In the genomic region with DNA sequence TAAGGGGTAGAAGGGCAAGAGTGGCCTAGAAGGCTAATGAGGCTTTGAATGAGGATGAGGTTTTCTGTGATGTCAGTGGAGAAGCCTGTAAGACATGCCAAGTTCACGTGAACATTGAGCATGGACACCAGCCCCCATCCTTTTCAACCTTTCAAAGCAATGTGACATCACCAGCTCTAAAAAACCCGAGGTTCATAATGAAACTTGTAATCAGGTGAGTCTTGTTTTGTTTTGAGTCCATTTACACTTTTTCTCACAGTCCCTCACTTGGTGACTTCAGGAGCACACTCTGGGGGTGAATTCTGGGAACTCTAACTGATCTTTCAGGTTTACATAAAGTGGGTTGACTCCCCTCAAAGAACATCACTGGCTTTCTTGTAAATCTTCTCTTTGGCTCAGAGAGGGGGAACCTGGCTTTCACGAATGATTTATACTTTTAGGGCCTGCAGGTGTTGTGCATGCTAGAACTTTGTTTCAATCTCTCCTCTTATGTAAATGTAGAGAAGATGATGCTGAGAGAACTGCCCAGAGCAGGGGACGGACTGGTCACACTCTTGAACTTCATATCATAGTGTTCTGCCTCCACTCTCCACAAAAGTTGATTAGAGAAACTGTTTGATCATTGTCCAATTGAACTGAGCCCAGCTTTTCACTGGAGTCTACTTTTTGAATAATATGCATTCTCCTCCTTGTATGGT, we compare ENCODE assay signal across 10 cellular contexts.
DNase-seq lines count a peak whose midpoint lies in the region; ATAC-seq, FAIRE-seq and TF ChIP-seq lines count a peak whose summit lies in the region.
"Had no signal": no experiment of that assay in that cellular context is flagged by ENCODE, and none has a peak within 500 bp of the region (broad histone marks: within the 10 kb centered on the region; RNA-seq: fewer than 3 reads in every experiment).

No MANE protein-coding gene starts in this region.

- POLR2A ChIA-PET in GM12878 (lab: Charles Lee) = no interaction called here

- H3K4me3 ChIP-seq in GM12878 = no peak overlapping the region
- H3K4me3 ChIP-seq: right atrium auricular region had no signal

- 0 out of 2 replicates have a peak, but pooled peaks cover 2% of the 10 kb centered on the region for H3K4me1 ChIP-seq in GM12878 (ENCODE audit: control insufficient read depth, insufficient read depth, low read length)
- H3K4me1 ChIP-seq: right atrium auricular region had no signal

- TF ChIP-seq EP300 in GM12878 (IDR thresholded peaks at IDR 0.05; ENCODE audit: borderline replicate concordance in 1 of 2, control insufficient read depth in 1 of 2, low read depth in 2 of 2, low read length in 2 of 2) = peak; percentile 69 to 79; a peak in 3 of 4 replicates

- SMC1A ChIA-PET in GM12878 (lab: Charles Lee; ENCODE audit: uncharacterized antibody, unreplicated experiment) = interaction anchor here (0.9 to 1.1 kb wide), 2 partner anchors 9 to 91 kb away, joined by 3 to 4 read pairs; no protein-coding TSS in a partner anchor

- TF ChIP-seq POLR2A in GM12878 (IDR thresholded peaks at IDR 0.05; ENCODE audit: low read depth, low read length) = no peak

- H3K27me3 ChIP-seq in GM12878 (replicated peaks in 1 of 2; ENCODE audit: control insufficient read depth in 2 of 2, insufficient read depth in 2 of 2, low read length in 1 of 2) = no peaks in the 10 kb centered on the region
- H3K27me3 ChIP-seq: right atrium auricular region had no signal

- ATAC-seq in GM21529 (IDR thresholded peaks at IDR 0.05; ENCODE audit: unreplicated experiment) (peak; percentile 87), HG03442 (IDR thresholded peaks at IDR 0.05; ENCODE audit: unreplicated experiment) (peak; percentile 91), GM12878 (peak; percentile 91)

- H3K4me2 ChIP-seq in GM12878 (ENCODE audit: control insufficient read depth, insufficient read depth) = 0 out of 2 replicates have a peak overlapping the region, but pooled peaks have one; percentile 19

- no peaks in the 10 kb centered on the region for H3K36me3 ChIP-seq in GM12878 (ENCODE audit: control insufficient read depth in 2 of 2, insufficient read depth in 2 of 2, low read length in 1 of 2)
- H3K36me3 ChIP-seq: right atrium auricular region had no signal

- no peak for DNase-seq in GM18507 (ENCODE audit: extremely low spot score, insufficient read length, low read depth)
- peak; percentile 53 for DNase-seq in GM12878 (ENCODE audit: low read depth, low spot score)
- DNase-seq in HT-29 (ENCODE audit: low spot score) = no peak
- no peak for DNase-seq in activated gamma-delta T cell (lab: John Stamatoyannopoulos, UW)
- DNase-seq in DMS53 (lab: John Stamatoyannopoulos, UW) = no peak
- no peak for DNase-seq in hypothalamus (lab: John Stamatoyannopoulos, UW)
- DNase-seq: IMR-90 had no signal

- H3K27ac ChIP-seq in GM12878 (ENCODE audit: control insufficient read depth, insufficient read depth) = no peak overlapping the region
- H3K27ac ChIP-seq: right atrium auricular region had no signal

- H3K79me2 ChIP-seq in GM12878 (ENCODE audit: control insufficient read depth, insufficient read depth, low read length) = no peaks in the 10 kb centered on the region

- no peaks in the 10 kb centered on the region for H3K9me3 ChIP-seq in GM12878 (replicated peaks; ENCODE audit: control insufficient read depth, insufficient read depth, low read length)
- H3K9me3 ChIP-seq: right atrium auricular region had no signal

- RAD21 ChIA-PET in GM12878 (lab: Charles Lee; ENCODE audit: unreplicated experiment) = interaction anchor here (0.7 kb wide), 1 partner anchor 90 kb away, joined by 4 read pairs; no protein-coding TSS in a partner anchor

- in situ Hi-C loops in GM12878 (cut with MboI) = no loop called here

- WGBS in GM12878 (ENCODE audit: insufficient coverage, insufficient replicate concordance, low lambda C conversion rate, missing lambda C conversion rate) = 2% methylated on average over 4 of the region's 4 CpGs

- TF ChIP-seq CTCF in GM12878 (IDR thresholded peaks at IDR 0.05 in 2 of 3, conservative IDR thresholded peaks at IDR 0.05 in 1 of 3; ENCODE audit: control insufficient read depth in 2 of 3, extremely low read depth in 1 of 3, insufficient read depth in 1 of 3, low read depth in 3 of 3, low read length in 3 of 3) = no peak

- no peaks in the 10 kb centered on the region for H4K20me1 ChIP-seq in GM12878 (ENCODE audit: control insufficient read depth, insufficient read depth)

- no peak for TF ChIP-seq RAD21 in GM12878 (IDR thresholded peaks at IDR 0.05; ENCODE audit: insufficient read depth, low read depth, low read length)

- H2AFZ ChIP-seq in GM12878 (ENCODE audit: control insufficient read depth, low read depth, low read length) = no peak overlapping the region; the same call in 1 of the 2 replicates

- FAIRE-seq in GM18507 (lab: Jason Lieb, UNC) (peak; percentile 55), GM12878 (lab: Jason Lieb, UNC) (peak; percentile 71)

- intact Hi-C loops in GM12878 (cut with micrococcal nuclease; ENCODE audit: unreplicated experiment) = no loop called here

- CTCF ChIA-PET in GM12878 (lab: Yijun Ruan, JAX) = no interaction called here

- BruUV-seq in GM12878 (replicated peaks; lab: Mats Ljungman, UMichigan) = no TSS peak

- H3K9ac ChIP-seq in GM12878 (ENCODE audit: control insufficient read depth, insufficient read depth, low read length) = no peak overlapping the region

TF ChIP-seq in GM12878, 131 proteins besides CTCF, POLR2A, EP300 and RAD21 (continues in another document):
- TF ChIP-seq CBX5 (IDR thresholded peaks at IDR 0.05; ENCODE audit: low read depth) (0 out of 2 replicates have a peak, but pooled peaks have one; percentile 49), MYB (IDR thresholded peaks at IDR 0.05; ENCODE audit: borderline replicate concordance, low read depth, low read length) (no peak), STAT3 (IDR thresholded peaks at IDR 0.05; ENCODE audit: low read depth, low read length) (no peak), ASH2L (IDR thresholded peaks at IDR 0.05; ENCODE audit: borderline replicate concordance, low read depth) (no peak), NFXL1 (IDR thresholded peaks at IDR 0.05; ENCODE audit: borderline replicate concordance) (no peak), MTA3 (IDR thresholded peaks at IDR 0.05; ENCODE audit: borderline replicate concordance, low read length) (no peak), IRF4 (IDR thresholded peaks at IDR 0.05; ENCODE audit: low read depth, low read length) (peak; percentile 30; the same call in 1 of the 2 replicates), SUPT20H (IDR thresholded peaks at IDR 0.05; ENCODE audit: borderline replicate concordance, control insufficient read depth, low read depth, low read length) (no peak), NBN (IDR thresholded peaks at IDR 0.05) (peak; percentile 86)
- TF ChIP-seq, protein P1, sequence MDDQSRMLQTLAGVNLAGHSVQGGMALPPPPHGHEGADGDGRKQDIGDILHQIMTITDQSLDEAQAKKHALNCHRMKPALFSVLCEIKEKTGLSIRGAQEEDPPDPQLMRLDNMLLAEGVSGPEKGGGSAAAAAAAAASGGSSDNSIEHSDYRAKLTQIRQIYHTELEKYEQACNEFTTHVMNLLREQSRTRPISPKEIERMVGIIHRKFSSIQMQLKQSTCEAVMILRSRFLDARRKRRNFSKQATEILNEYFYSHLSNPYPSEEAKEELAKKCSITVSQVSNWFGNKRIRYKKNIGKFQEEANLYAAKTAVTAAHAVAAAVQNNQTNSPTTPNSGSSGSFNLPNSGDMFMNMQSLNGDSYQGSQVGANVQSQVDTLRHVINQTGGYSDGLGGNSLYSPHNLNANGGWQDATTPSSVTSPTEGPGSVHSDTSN (IDR thresholded peaks at IDR 0.05; ENCODE audit: insufficient replicate concordance, low read depth, low read length) = no peak
- TF ChIP-seq, protein P2, sequence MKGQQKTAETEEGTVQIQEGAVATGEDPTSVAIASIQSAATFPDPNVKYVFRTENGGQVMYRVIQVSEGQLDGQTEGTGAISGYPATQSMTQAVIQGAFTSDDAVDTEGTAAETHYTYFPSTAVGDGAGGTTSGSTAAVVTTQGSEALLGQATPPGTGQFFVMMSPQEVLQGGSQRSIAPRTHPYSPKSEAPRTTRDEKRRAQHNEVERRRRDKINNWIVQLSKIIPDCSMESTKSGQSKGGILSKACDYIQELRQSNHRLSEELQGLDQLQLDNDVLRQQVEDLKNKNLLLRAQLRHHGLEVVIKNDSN (IDR thresholded peaks at IDR 0.05; ENCODE audit: borderline replicate concordance, extremely low read length, insufficient read depth, low read depth, low read length) = no peak
- TF ChIP-seq, protein P3, sequence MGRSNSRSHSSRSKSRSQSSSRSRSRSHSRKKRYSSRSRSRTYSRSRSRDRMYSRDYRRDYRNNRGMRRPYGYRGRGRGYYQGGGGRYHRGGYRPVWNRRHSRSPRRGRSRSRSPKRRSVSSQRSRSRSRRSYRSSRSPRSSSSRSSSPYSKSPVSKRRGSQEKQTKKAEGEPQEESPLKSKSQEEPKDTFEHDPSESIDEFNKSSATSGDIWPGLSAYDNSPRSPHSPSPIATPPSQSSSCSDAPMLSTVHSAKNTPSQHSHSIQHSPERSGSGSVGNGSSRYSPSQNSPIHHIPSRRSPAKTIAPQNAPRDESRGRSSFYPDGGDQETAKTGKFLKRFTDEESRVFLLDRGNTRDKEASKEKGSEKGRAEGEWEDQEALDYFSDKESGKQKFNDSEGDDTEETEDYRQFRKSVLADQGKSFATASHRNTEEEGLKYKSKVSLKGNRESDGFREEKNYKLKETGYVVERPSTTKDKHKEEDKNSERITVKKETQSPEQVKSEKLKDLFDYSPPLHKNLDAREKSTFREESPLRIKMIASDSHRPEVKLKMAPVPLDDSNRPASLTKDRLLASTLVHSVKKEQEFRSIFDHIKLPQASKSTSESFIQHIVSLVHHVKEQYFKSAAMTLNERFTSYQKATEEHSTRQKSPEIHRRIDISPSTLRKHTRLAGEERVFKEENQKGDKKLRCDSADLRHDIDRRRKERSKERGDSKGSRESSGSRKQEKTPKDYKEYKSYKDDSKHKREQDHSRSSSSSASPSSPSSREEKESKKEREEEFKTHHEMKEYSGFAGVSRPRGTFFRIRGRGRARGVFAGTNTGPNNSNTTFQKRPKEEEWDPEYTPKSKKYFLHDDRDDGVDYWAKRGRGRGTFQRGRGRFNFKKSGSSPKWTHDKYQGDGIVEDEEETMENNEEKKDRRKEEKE (IDR thresholded peaks at IDR 0.05) = no peak
- TF ChIP-seq, protein P4, sequence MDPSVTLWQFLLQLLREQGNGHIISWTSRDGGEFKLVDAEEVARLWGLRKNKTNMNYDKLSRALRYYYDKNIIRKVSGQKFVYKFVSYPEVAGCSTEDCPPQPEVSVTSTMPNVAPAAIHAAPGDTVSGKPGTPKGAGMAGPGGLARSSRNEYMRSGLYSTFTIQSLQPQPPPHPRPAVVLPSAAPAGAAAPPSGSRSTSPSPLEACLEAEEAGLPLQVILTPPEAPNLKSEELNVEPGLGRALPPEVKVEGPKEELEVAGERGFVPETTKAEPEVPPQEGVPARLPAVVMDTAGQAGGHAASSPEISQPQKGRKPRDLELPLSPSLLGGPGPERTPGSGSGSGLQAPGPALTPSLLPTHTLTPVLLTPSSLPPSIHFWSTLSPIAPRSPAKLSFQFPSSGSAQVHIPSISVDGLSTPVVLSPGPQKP (IDR thresholded peaks at IDR 0.05; ENCODE audit: low read depth, low read length) = no peak
